In the genomic region with DNA sequence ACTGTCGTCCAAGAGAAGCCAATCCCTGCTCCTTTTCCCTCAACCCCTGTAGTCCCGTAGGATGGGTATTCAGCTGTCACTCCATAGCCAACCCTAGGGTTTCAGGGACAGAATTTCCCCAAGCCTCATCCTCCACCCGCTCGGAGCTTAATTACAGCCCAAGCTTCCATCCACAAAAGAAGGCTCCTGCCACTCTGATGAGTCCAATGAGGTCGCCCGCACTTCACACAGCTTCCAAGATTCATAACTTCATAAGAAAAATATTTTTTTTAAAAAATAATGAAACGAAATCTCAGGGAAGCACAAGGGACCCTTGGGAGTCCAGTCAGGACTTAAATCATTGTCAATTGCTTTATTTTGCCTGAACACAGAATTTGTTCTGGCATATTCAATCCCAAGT, we compare ENCODE assay signal across 23 cellular contexts.
DNase-seq lines count a peak whose midpoint lies in the region; ATAC-seq and TF ChIP-seq lines count a peak whose summit lies in the region.
"Had no signal": no experiment of that assay in that cellular context is flagged by ENCODE, and none has a peak within 500 bp of the region (broad histone marks: within the 10 kb centered on the region; RNA-seq: fewer than 3 reads in every experiment).

No MANE protein-coding gene starts in this region.

- H3K4me1 ChIP-seq in GM23248 (ENCODE audit: insufficient read depth) (peaks cover 40% of the 10 kb centered on the region), SJSA1 (replicated peaks) (peaks cover 43% of the 10 kb centered on the region), mesendoderm (ENCODE audit: control insufficient read depth, low read depth, low read length) (peaks cover 2% of the 10 kb centered on the region), suprapubic skin (peaks cover 38% of the 10 kb centered on the region), testis (peaks cover 7% of the 10 kb centered on the region)

- ATAC-seq in HG03460 (IDR thresholded peaks at IDR 0.05; ENCODE audit: unreplicated experiment) (no peak), GM21515 (IDR thresholded peaks at IDR 0.05; ENCODE audit: unreplicated experiment) (no peak)
- ATAC-seq: effector memory CD8-positive, alpha-beta T cell; gastrocnemius medialis; stimulated activated naive CD8-positive, alpha-beta T cell treated with anti-CD3 and anti-CD28 coated beads, Interleukin-15, Interleukin-2, amounts not matched to agents 100 U/mL and 50 U/mL, for 24 hours had no signal

- H3K4ac ChIP-seq in mesendoderm (ENCODE audit: low read depth, low read length) = no peak overlapping the region

- no peak overlapping the region for H2AK5ac ChIP-seq in mesendoderm (ENCODE audit: low read length)

- no peaks in the 10 kb centered on the region for H3K36me3 ChIP-seq in GM23248 (ENCODE audit: low read depth)
- no peaks in the 10 kb centered on the region for H3K36me3 ChIP-seq in SJSA1
- no peaks in the 10 kb centered on the region for H3K36me3 ChIP-seq in mesendoderm (ENCODE audit: control insufficient read depth, insufficient read depth, low read length)
- H3K36me3 ChIP-seq in suprapubic skin = no peaks in the 10 kb centered on the region
- no peaks in the 10 kb centered on the region for H3K36me3 ChIP-seq in testis (ENCODE audit: low read depth, missing control alignments)
- H3K36me3 ChIP-seq: cardiac muscle cell, gastrocnemius medialis, sigmoid colon, SJCRH30 had no signal

- TF ChIP-seq CTCF in suprapubic skin (IDR thresholded peaks at IDR 0.05) (no peak), testis (IDR thresholded peaks at IDR 0.05) (no peak)

- H3K4me2 ChIP-seq in GM23248 (ENCODE audit: unreplicated experiment) = no peak overlapping the region
- H3K4me2 ChIP-seq in mesendoderm (ENCODE audit: low read length) = no peak overlapping the region
- H3K4me2 ChIP-seq: hepatocyte had no signal

- TF ChIP-seq EP300 in suprapubic skin (IDR thresholded peaks at IDR 0.05) = no peak

- H2BK5ac ChIP-seq in mesendoderm (ENCODE audit: low read length) = no peak overlapping the region

- no peak overlapping the region for H3K9ac ChIP-seq in GM23248
- H3K9ac ChIP-seq in mesendoderm (ENCODE audit: low read length) = no peak overlapping the region

- intact Hi-C loops in testis (cut with DNase I; ENCODE audit: low total_unique reads) = no loop called here

- H4K5ac ChIP-seq in mesendoderm (ENCODE audit: low read length) = no peak overlapping the region

- H4K20me1 ChIP-seq in GM23248 (ENCODE audit: insufficient read depth) = no peaks in the 10 kb centered on the region

- no peaks in the 10 kb centered on the region for H3K27me3 ChIP-seq in GM23248 (replicated peaks; ENCODE audit: insufficient read depth)
- no peaks in the 10 kb centered on the region for H3K27me3 ChIP-seq in SJSA1 (replicated peaks)
- H3K27me3 ChIP-seq in mesendoderm (ENCODE audit: insufficient read depth, low read length, poor library complexity) = no peaks in the 10 kb centered on the region
- no peaks in the 10 kb centered on the region for H3K27me3 ChIP-seq in suprapubic skin
- no peaks in the 10 kb centered on the region for H3K27me3 ChIP-seq in testis
- H3K27me3 ChIP-seq: cardiac muscle cell, gastrocnemius medialis, hepatocyte, sigmoid colon, SJCRH30 had no signal

- H3K79me2 ChIP-seq in GM23248 (ENCODE audit: insufficient read depth) (no peaks in the 10 kb centered on the region), mesendoderm (ENCODE audit: control insufficient read depth, insufficient read depth, low read length) (no peaks in the 10 kb centered on the region)
- H3K79me2 ChIP-seq: hepatocyte had no signal

- peak overlapping the region; percentile 18 for H3K18ac ChIP-seq in mesendoderm (ENCODE audit: low read length)

- peak overlapping the region; percentile 42 for H3K27ac ChIP-seq in GM23248
- peak overlapping the region; percentile 61 for H3K27ac ChIP-seq in SJSA1
- H3K27ac ChIP-seq in mesendoderm (ENCODE audit: low read depth, low read length) = no peak overlapping the region
- peak overlapping the region; percentile 68 for H3K27ac ChIP-seq in suprapubic skin
- no peak overlapping the region for H3K27ac ChIP-seq in testis
- H3K27ac ChIP-seq: C4-2B, cardiac muscle cell, hepatocyte, SJCRH30 had no signal

- H2BK120ac ChIP-seq in mesendoderm (ENCODE audit: low read depth, low read length) = no peak overlapping the region

- TF ChIP-seq POLR2A in suprapubic skin (IDR thresholded peaks at IDR 0.05) (no peak), testis (IDR thresholded peaks at IDR 0.05) (no peak)

- no peak overlapping the region for H2BK15ac ChIP-seq in mesendoderm (replicated peaks; ENCODE audit: low read depth)

- no peak overlapping the region for H3K23ac ChIP-seq in mesendoderm (ENCODE audit: low read length)

- H3K79me1 ChIP-seq in mesendoderm (ENCODE audit: low read length) = no peaks in the 10 kb centered on the region

- H3K56ac ChIP-seq in mesendoderm (ENCODE audit: low read length) = no peak overlapping the region

- DNase-seq in GM23248 (no peak), SJSA1 (ENCODE audit: low read depth in 1 of 2, low spot score in 2 of 2) (no peak), mesendoderm (no peak), suprapubic skin (ENCODE audit: low spot score in 2 of 2) (no peak), RKO (ENCODE audit: low spot score) (no peak), testis (no peak)
- DNase-seq: activated CD4-positive, alpha-beta T cell treated with anti-CD3 and anti-CD28 coated beads, Interleukin-2, amount 50 U/mL, for 48 hours; activated naive CD4-positive, alpha-beta T cell treated with Interleukin-2 at 50 U/mL for 16 hours; Calu3; effector memory CD8-positive, alpha-beta T cell; gastrocnemius medialis; GOT3; NCI-H187 treated with DMSO at 0.1 percent for 48 hours; NCI-H526; sigmoid colon; SJCRH30; stimulated activated naive CD8-positive, alpha-beta T cell treated with anti-CD3 and anti-CD28 coated beads, Interleukin-15, Interleukin-2, amounts not matched to agents 100 U/mL and 50 U/mL, for 24 hours had no signal

- no peaks in the 10 kb centered on the region for H3K9me3 ChIP-seq in GM23248 (ENCODE audit: low read depth)
- no peaks in the 10 kb centered on the region for H3K9me3 ChIP-seq in SJSA1 (replicated peaks)
- H3K9me3 ChIP-seq in suprapubic skin = no peaks in the 10 kb centered on the region
- no peaks in the 10 kb centered on the region for H3K9me3 ChIP-seq in testis
- H3K9me3 ChIP-seq: gastrocnemius medialis, sigmoid colon, SJCRH30 had no signal

- H3K4me3 ChIP-seq in GM23248 (no peak overlapping the region), SJSA1 (no peak overlapping the region), mesendoderm (ENCODE audit: low read length) (no peak overlapping the region), suprapubic skin (no peak overlapping the region), testis (no peak overlapping the region)
- H3K4me3 ChIP-seq: cardiac muscle cell, coronary artery, gastrocnemius medialis, hepatocyte, sigmoid colon, SJCRH30 had no signal

- in situ Hi-C loops in GM23248 (cut with MboI) = no loop called here

- H4K8ac ChIP-seq in mesendoderm (ENCODE audit: low read depth, low read length) = no peak overlapping the region

- H3K9me2 ChIP-seq in GM23248 (ENCODE audit: insufficient read depth) = no peaks in the 10 kb centered on the region

- H2AFZ ChIP-seq in GM23248 = no peak overlapping the region
- H2AFZ ChIP-seq: hepatocyte had no signal

- peaks cover 7% of the 10 kb centered on the region; the same call in 1 of the 2 replicates for H3F3A ChIP-seq in GM23248 (ENCODE audit: insufficient read depth)

- WGBS in GM23248 (ENCODE audit: low coverage in 1 of 2, low lambda C conversion rate in 2 of 2, missing lambda C conversion rate in 2 of 2), 2 experiments = 80 to 86% methylated on average over 7 of the region's 7 CpGs
- WGBS in mesendoderm (ENCODE audit: extremely low coverage, insufficient coverage, low lambda C conversion rate) = no CpG with 5 or more reads among the region's 7 CpGs
- WGBS in suprapubic skin = 76% methylated on average over 7 of the region's 7 CpGs
- WGBS in testis, 2 donors = 77 to 79% methylated on average over 7 of the region's 7 CpGs

Comparison
In these comparisons a context has a peak if more than half of its experiments do, and no peak if none do; other contexts are left out.
1. H3K27ac ChIP-seq: peak in GM23248 (single experiment), SJSA1 (single experiment) and suprapubic skin (single experiment); none in mesendoderm (single experiment) and testis (0 of 2).